ENCODE assay signal across 8 cellular contexts in genomic region chr3:85576091-85576690, GRCh38.
DNase-seq lines count a peak whose midpoint lies in the region; ATAC-seq and TF ChIP-seq lines count a peak whose summit lies in the region.

No MANE protein-coding gene starts in this region.

- H3K27me3 Mint-ChIP-seq in activated CD4-positive, alpha-beta T cell treated with anti-CD3 and anti-CD28 coated beads, Interleukin-2, amount 10 ng/mL, durations not matched to agents 24 days and 14 days, result no peaks in the 10 kb centered on the region
- no peaks in the 10 kb centered on the region for H3K27me3 Mint-ChIP-seq in naive thymus-derived CD4-positive, alpha-beta T cell

- H3K4me3 Mint-ChIP-seq in activated CD4-positive, alpha-beta T cell treated with anti-CD3 and anti-CD28 coated beads, Interleukin-2, amount 10 ng/mL, durations not matched to agents 24 days and 14 days, result no peak overlapping the region
- H3K4me3 Mint-ChIP-seq in naive thymus-derived CD4-positive, alpha-beta T cell, result no peak overlapping the region

- no peak for TF ChIP-seq EP300 in tibial nerve (IDR thresholded peaks at IDR 0.05)

- H3K9me3 Mint-ChIP-seq in activated CD4-positive, alpha-beta T cell treated with anti-CD3 and anti-CD28 coated beads, Interleukin-2, amount 10 ng/mL, durations not matched to agents 24 days and 14 days, result no peaks in the 10 kb centered on the region
- H3K9me3 Mint-ChIP-seq in naive thymus-derived CD4-positive, alpha-beta T cell, result no peaks in the 10 kb centered on the region

- CTCF ChIA-PET in naive thymus-derived CD4-positive, alpha-beta T cell (lab: Charles Lee), result interaction anchor here (0.8 kb wide), 1 partner anchor 1172 kb away, joined by 3 read pairs; no protein-coding TSS in a partner anchor

- H3K27ac Mint-ChIP-seq in activated CD4-positive, alpha-beta T cell treated with anti-CD3 and anti-CD28 coated beads, Interleukin-2, amount 10 ng/mL, durations not matched to agents 24 days and 14 days, result no peak overlapping the region
- H3K27ac Mint-ChIP-seq in naive thymus-derived CD4-positive, alpha-beta T cell, result no peak overlapping the region

- H3K36me3 Mint-ChIP-seq in activated CD4-positive, alpha-beta T cell treated with anti-CD3 and anti-CD28 coated beads, Interleukin-2, amount 10 ng/mL, durations not matched to agents 24 days and 14 days (ENCODE audit: low read depth), result no peaks in the 10 kb centered on the region
- no peaks in the 10 kb centered on the region for H3K36me3 Mint-ChIP-seq in naive thymus-derived CD4-positive, alpha-beta T cell

- no peaks in the 10 kb centered on the region for H3K4me1 Mint-ChIP-seq in activated CD4-positive, alpha-beta T cell treated with anti-CD3 and anti-CD28 coated beads, Interleukin-2, amount 10 ng/mL, durations not matched to agents 24 days and 14 days
- H3K4me1 Mint-ChIP-seq in naive thymus-derived CD4-positive, alpha-beta T cell, result no peaks in the 10 kb centered on the region

- peak; percentile 14 for DNase-seq in AG09309 (ENCODE audit: low read depth)
- DNase-seq in NCI-H2081 treated with DMSO at 0.1 percent for 48 hours (lab: John Stamatoyannopoulos, UW), result peak; percentile 40
- DNase-seq in activated CD4-positive, alpha-beta T cell treated with anti-CD3 and anti-CD28 coated beads, Interleukin-2, amount 10 ng/mL, durations not matched to agents 24 days and 14 days, result peak; percentile 83
- DNase-seq in erythroblast (lab: John Stamatoyannopoulos, UW), result peak; percentile 52 to 73
- DNase-seq in naive thymus-derived CD4-positive, alpha-beta T cell, result peak in 7 of 9 donors; percentile 4 to 33 (median 10)
- peak; percentile 27 to 68 for DNase-seq in tibial nerve (ENCODE audit: low spot score in 2 of 2)

- no peaks in the 10 kb centered on the region for H3K9me3 ChIP-seq in naive thymus-derived CD4-positive, alpha-beta T cell (ENCODE audit: control insufficient read depth in 2 of 3, low read length in 3 of 3)
- H3K9me3 ChIP-seq in tibial nerve, result no peaks in the 10 kb centered on the region

- H3K36me3 ChIP-seq in naive thymus-derived CD4-positive, alpha-beta T cell (ENCODE audit: control insufficient read depth in 2 of 3, insufficient read depth in 3 of 3, low read length in 3 of 3), result no peaks in the 10 kb centered on the region
- H3K36me3 ChIP-seq in tibial nerve, result no peaks in the 10 kb centered on the region

- TF ChIP-seq CTCF in AG09309 (IDR thresholded peaks at IDR 0.05; ENCODE audit: control insufficient read depth, insufficient read depth, low read depth, low read length, missing control alignments) (peak; percentile 77), tibial nerve (IDR thresholded peaks at IDR 0.05) (peak; percentile 55 to 85 (median 78))

- 9 to 20% methylated on average over 4 of the region's 4 CpGs for WGBS in tibial nerve, 2 donors

- H3K4me1 ChIP-seq in naive thymus-derived CD4-positive, alpha-beta T cell (ENCODE audit: control insufficient read depth in 2 of 2, insufficient read depth in 2 of 2, low read length in 2 of 2), result no peaks in the 10 kb centered on the region
- H3K4me1 ChIP-seq in tibial nerve, result peaks cover 0 to 4% (median 0%) of the 10 kb centered on the region in 4 donors

- intact Hi-C loops in activated CD4-positive, alpha-beta T cell treated with anti-CD3 and anti-CD28 coated beads, Interleukin-2, amount 10 ng/mL, durations not matched to agents 24 days and 14 days (cut with micrococcal nuclease), result no loop called here
- intact Hi-C loops in naive thymus-derived CD4-positive, alpha-beta T cell (cut with micrococcal nuclease), result loop anchor here in 1 of 2 donors (5.0 kb wide), 1 partner anchor 1029 kb away; no protein-coding TSS in a partner anchor

- TF ChIP-seq POLR2A in erythroblast (IDR thresholded peaks at IDR 0.05; ENCODE audit: low read length), result no peak
- no peak for TF ChIP-seq POLR2A in tibial nerve (IDR thresholded peaks at IDR 0.05)

- no peak overlapping the region for H3K27ac ChIP-seq in naive thymus-derived CD4-positive, alpha-beta T cell (ENCODE audit: low read depth, low read length)
- no peak overlapping the region for H3K27ac ChIP-seq in tibial nerve

- no peaks in the 10 kb centered on the region for H3K27me3 ChIP-seq in naive thymus-derived CD4-positive, alpha-beta T cell (ENCODE audit: control insufficient read depth in 2 of 2, insufficient read depth in 2 of 2, low read length in 2 of 2)
- H3K27me3 ChIP-seq in tibial nerve, result no peaks in the 10 kb centered on the region

- ATAC-seq in GM18498 (IDR thresholded peaks at IDR 0.05; ENCODE audit: unreplicated experiment) (peak; percentile 64), HG02943 (IDR thresholded peaks at IDR 0.05; ENCODE audit: low read depth, unreplicated experiment) (peak; percentile 85)
- ATAC-seq in naive thymus-derived CD4-positive, alpha-beta T cell, result peak; percentile 51

- H3K4me3 ChIP-seq in AG09309 (ENCODE audit: control insufficient read depth, low read depth, low read length) (no peak overlapping the region), tibial nerve (no peak overlapping the region)
- H3K4me3 ChIP-seq in naive thymus-derived CD4-positive, alpha-beta T cell (ENCODE audit: low read length), result no peak overlapping the region

- POLR2A ChIA-PET in naive thymus-derived CD4-positive, alpha-beta T cell (lab: Charles Lee), result no interaction called here

Comparison
In these comparisons a context has a peak if more than half of its experiments do, and no peak if none do; other contexts are left out.
1. DNase-seq: peak in every context shown above with its lines; median percentile 83 in activated CD4-positive, alpha-beta T cell treated with anti-CD3 and anti-CD28 coated beads, Interleukin-2, amount 10 ng/mL, durations not matched to agents 24 days and 14 days; 62 in erythroblast; 48 in tibial nerve; 40 in NCI-H2081 treated with DMSO at 0.1 percent for 48 hours; 14 in AG09309; 10 in naive thymus-derived CD4-positive, alpha-beta T cell.